In the genomic region with DNA sequence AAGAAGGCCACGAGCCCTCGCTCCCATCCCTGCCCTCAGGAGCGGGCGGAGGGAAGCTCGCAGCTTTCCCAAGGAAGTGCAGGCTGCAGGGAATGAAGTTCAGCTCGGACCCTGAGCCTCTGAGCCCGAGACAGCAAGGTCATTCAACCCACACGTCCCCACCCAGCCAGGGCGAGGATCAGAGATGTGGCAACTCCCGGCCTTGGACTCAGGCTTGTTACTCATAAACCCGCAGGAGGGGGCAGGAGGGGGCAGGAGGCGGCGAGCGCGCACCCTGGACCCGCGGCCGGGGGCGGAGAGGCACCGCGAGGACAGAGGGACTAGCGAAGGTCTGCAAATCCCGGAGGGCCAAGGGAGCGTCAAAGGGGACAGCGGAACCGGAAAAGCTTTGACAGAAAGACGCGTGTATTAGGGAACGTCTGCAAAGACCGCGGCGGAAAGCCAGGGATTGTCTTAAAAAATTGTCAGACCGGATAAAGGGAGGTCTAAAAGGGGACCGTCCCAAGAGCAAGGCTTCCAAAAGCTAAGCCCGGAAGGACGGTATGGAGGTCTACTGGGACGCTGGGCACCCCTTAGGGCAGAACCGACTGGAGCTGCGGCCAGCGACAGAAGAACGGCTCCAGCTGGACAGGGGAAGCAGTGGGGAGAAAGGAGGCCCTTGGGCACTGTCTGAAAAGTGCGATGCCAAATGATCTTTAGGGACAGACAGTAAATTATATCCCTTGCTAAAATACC, we compare ENCODE assay signal across 1 cellular context.
TF ChIP-seq lines count a peak whose summit lies in the region.

No MANE protein-coding gene starts in this region.

TF ChIP-seq in endothelial cell of umbilical vein, 7 proteins besides CTCF, POLR2A, EP300 and RAD21:
- TF ChIP-seq POLR2AphosphoS5 (IDR thresholded peaks at IDR 0.05; ENCODE audit: insufficient read depth, low read depth, low read length) (peak; percentile 45), JUN (IDR thresholded peaks at IDR 0.05; ENCODE audit: borderline replicate concordance, insufficient read depth, insufficient read length, low read depth) (no peak)
